ENCODE assay signal across 1 cellular context in genomic region chr19:3443840-3444694, GRCh38.
TF ChIP-seq lines count a peak whose summit lies in the region.

No MANE protein-coding gene starts in this region.

TF ChIP-seq in endothelial cell of umbilical vein, 7 proteins besides CTCF, POLR2A, EP300 and RAD21 (continued from another document):
- TF ChIP-seq GATA2 (IDR thresholded peaks at IDR 0.05; ENCODE audit: insufficient read depth, insufficient read length, low read depth, low read length) (no peak), MAX (IDR thresholded peaks at IDR 0.05; ENCODE audit: insufficient read depth, insufficient read length) (no peak)
